In genomic region chr2:231672617-231673347, GRCh38 we compare ENCODE assay signal across 1 cellular context.
TF ChIP-seq lines count a peak whose summit lies in the region.

No MANE protein-coding gene starts in this region.

TF ChIP-seq in HepG2, 621 proteins besides CTCF, POLR2A, EP300 and RAD21 (continues in another document):
- TF ChIP-seq, protein P1, sequence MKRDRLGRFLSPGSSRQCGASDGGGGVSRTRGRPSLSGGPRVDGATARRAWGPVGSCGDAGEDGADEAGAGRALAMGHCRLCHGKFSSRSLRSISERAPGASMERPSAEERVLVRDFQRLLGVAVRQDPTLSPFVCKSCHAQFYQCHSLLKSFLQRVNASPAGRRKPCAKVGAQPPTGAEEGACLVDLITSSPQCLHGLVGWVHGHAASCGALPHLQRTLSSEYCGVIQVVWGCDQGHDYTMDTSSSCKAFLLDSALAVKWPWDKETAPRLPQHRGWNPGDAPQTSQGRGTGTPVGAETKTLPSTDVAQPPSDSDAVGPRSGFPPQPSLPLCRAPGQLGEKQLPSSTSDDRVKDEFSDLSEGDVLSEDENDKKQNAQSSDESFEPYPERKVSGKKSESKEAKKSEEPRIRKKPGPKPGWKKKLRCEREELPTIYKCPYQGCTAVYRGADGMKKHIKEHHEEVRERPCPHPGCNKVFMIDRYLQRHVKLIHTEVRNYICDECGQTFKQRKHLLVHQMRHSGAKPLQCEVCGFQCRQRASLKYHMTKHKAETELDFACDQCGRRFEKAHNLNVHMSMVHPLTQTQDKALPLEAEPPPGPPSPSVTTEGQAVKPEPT (CRISPR knock-in tag; IDR thresholded peaks at IDR 0.05; ENCODE audit: low read depth), result no peak
- TF ChIP-seq DMAP1 (CRISPR knock-in tag; IDR thresholded peaks at IDR 0.05) (no peak), DNMT3B (CRISPR knock-in tag; conservative IDR thresholded peaks at IDR 0.05) (no peak), PAX8 (CRISPR knock-in tag; IDR thresholded peaks at IDR 0.05; ENCODE audit: borderline replicate concordance) (no peak), NR1H2 (CRISPR knock-in tag; IDR thresholded peaks at IDR 0.05; ENCODE audit: borderline replicate concordance, low read depth) (no peak), HMGXB4 (CRISPR knock-in tag; IDR thresholded peaks at IDR 0.05; ENCODE audit: borderline replicate concordance in 1 of 2, low read depth in 1 of 2) (peak; percentile 81 to 83), LCORL (IDR thresholded peaks at IDR 0.05) (no peak), LCORL (CRISPR knock-in tag; IDR thresholded peaks at IDR 0.05) (no peak; the same call in 1 of the 2 replicates), ONECUT2 (CRISPR knock-in tag; IDR thresholded peaks at IDR 0.05) (no peak), ZNF24 (IDR thresholded peaks at IDR 0.05) (no peak), REL (CRISPR knock-in tag; conservative IDR thresholded peaks at IDR 0.05) (no peak), GATAD2A (CRISPR knock-in tag; IDR thresholded peaks at IDR 0.05) (peak; percentile 16; the same call in 1 of the 2 replicates), IRF9 (CRISPR knock-in tag; IDR thresholded peaks at IDR 0.05; ENCODE audit: borderline replicate concordance) (no peak), SMARCE1 (IDR thresholded peaks at IDR 0.05; ENCODE audit: borderline replicate concordance) (no peak), HNRNPK (IDR thresholded peaks at IDR 0.05; ENCODE audit: low read depth, low read length, poor library complexity, severe bottlenecking) (no peak), ZNF605 (CRISPR knock-in tag; IDR thresholded peaks at IDR 0.05) (peak; percentile 59), ZFX (CRISPR knock-in tag; IDR thresholded peaks at IDR 0.05; ENCODE audit: low read depth) (peak; percentile 87), SMC3 (IDR thresholded peaks at IDR 0.05; ENCODE audit: low read length) (no peak), FOXC1 (CRISPR knock-in tag; IDR thresholded peaks at IDR 0.05; ENCODE audit: borderline replicate concordance) (no peak), TARDBP (CRISPR knock-in tag; IDR thresholded peaks at IDR 0.05) (no peak; the same call in 1 of the 2 replicates), THYN1 (CRISPR knock-in tag; IDR thresholded peaks at IDR 0.05; ENCODE audit: borderline replicate concordance, low read depth) (no peak), CAMTA2 (CRISPR knock-in tag; IDR thresholded peaks at IDR 0.05; ENCODE audit: borderline replicate concordance) (no peak), ZNF746 (CRISPR knock-in tag; IDR thresholded peaks at IDR 0.05) (0 out of 2 replicates have a peak, but pooled peaks have one; percentile 40), IRF1 (CRISPR knock-in tag; IDR thresholded peaks at IDR 0.05; ENCODE audit: low read depth) (no peak), HIVEP1 (CRISPR knock-in tag; IDR thresholded peaks at IDR 0.05) (0 out of 2 replicates have a peak, but pooled peaks have one; percentile 21), NFYC (CRISPR knock-in tag; IDR thresholded peaks at IDR 0.05) (peak; percentile 19; the same call in 1 of the 2 replicates), NFYB (CRISPR knock-in tag; IDR thresholded peaks at IDR 0.05) (peak; percentile 7; the same call in 1 of the 2 replicates), BRD4 (CRISPR knock-in tag; IDR thresholded peaks at IDR 0.05) (no peak), ZNF773 (CRISPR knock-in tag; IDR thresholded peaks at IDR 0.05; ENCODE audit: borderline replicate concordance) (no peak), ZFP36L1 (CRISPR knock-in tag; IDR thresholded peaks at IDR 0.05) (no peak), AHDC1 (CRISPR knock-in tag; IDR thresholded peaks at IDR 0.05; ENCODE audit: borderline replicate concordance) (no peak), HNRNPH1 (optimal IDR thresholded peaks at IDR 0.05; ENCODE audit: low read depth, low read length) (no peak), ETV5 (CRISPR knock-in tag; IDR thresholded peaks at IDR 0.05; ENCODE audit: borderline replicate concordance) (0 out of 2 replicates have a peak, but pooled peaks have one; percentile 6), ZFP41 (CRISPR knock-in tag; IDR thresholded peaks at IDR 0.05; ENCODE audit: borderline replicate concordance) (0 out of 2 replicates have a peak, but pooled peaks have one; percentile 42), SP1 (IDR thresholded peaks at IDR 0.05) (no peak), SP1 (CRISPR knock-in tag; IDR thresholded peaks at IDR 0.05) (peak; percentile 42; the same call in 1 of the 2 replicates), POLR2G (IDR thresholded peaks at IDR 0.05; ENCODE audit: low read depth, low read length) (peak; percentile 58), ZNF530 (CRISPR knock-in tag; IDR thresholded peaks at IDR 0.05; ENCODE audit: low read depth) (no peak), AKAP8 (CRISPR knock-in tag; IDR thresholded peaks at IDR 0.05) (no peak), RARG (CRISPR knock-in tag; IDR thresholded peaks at IDR 0.05; ENCODE audit: low read depth) (no peak), ZNF768 (CRISPR knock-in tag; IDR thresholded peaks at IDR 0.05) (peak; percentile 31; the same call in 1 of the 2 replicates), ATAD3A (CRISPR knock-in tag; IDR thresholded peaks at IDR 0.05) (no peak), SALL1 (CRISPR knock-in tag; IDR thresholded peaks at IDR 0.05) (peak; percentile 49; the same call in 1 of the 2 replicates), TEAD3 (CRISPR knock-in tag; optimal IDR thresholded peaks at IDR 0.05; ENCODE audit: borderline replicate concordance) (peak; percentile 32), ZNF121 (CRISPR knock-in tag; IDR thresholded peaks at IDR 0.05) (peak; percentile 45; the same call in 1 of the 2 replicates)
- TF ChIP-seq, protein P2, sequence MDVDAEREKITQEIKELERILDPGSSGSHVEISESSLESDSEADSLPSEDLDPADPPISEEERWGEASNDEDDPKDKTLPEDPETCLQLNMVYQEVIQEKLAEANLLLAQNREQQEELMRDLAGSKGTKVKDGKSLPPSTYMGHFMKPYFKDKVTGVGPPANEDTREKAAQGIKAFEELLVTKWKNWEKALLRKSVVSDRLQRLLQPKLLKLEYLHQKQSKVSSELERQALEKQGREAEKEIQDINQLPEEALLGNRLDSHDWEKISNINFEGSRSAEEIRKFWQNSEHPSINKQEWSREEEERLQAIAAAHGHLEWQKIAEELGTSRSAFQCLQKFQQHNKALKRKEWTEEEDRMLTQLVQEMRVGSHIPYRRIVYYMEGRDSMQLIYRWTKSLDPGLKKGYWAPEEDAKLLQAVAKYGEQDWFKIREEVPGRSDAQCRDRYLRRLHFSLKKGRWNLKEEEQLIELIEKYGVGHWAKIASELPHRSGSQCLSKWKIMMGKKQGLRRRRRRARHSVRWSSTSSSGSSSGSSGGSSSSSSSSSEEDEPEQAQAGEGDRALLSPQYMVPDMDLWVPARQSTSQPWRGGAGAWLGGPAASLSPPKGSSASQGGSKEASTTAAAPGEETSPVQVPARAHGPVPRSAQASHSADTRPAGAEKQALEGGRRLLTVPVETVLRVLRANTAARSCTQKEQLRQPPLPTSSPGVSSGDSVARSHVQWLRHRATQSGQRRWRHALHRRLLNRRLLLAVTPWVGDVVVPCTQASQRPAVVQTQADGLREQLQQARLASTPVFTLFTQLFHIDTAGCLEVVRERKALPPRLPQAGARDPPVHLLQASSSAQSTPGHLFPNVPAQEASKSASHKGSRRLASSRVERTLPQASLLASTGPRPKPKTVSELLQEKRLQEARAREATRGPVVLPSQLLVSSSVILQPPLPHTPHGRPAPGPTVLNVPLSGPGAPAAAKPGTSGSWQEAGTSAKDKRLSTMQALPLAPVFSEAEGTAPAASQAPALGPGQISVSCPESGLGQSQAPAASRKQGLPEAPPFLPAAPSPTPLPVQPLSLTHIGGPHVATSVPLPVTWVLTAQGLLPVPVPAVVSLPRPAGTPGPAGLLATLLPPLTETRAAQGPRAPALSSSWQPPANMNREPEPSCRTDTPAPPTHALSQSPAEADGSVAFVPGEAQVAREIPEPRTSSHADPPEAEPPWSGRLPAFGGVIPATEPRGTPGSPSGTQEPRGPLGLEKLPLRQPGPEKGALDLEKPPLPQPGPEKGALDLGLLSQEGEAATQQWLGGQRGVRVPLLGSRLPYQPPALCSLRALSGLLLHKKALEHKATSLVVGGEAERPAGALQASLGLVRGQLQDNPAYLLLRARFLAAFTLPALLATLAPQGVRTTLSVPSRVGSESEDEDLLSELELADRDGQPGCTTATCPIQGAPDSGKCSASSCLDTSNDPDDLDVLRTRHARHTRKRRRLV (CRISPR knock-in tag; IDR thresholded peaks at IDR 0.05), result no peak
- TF ChIP-seq, protein P3, sequence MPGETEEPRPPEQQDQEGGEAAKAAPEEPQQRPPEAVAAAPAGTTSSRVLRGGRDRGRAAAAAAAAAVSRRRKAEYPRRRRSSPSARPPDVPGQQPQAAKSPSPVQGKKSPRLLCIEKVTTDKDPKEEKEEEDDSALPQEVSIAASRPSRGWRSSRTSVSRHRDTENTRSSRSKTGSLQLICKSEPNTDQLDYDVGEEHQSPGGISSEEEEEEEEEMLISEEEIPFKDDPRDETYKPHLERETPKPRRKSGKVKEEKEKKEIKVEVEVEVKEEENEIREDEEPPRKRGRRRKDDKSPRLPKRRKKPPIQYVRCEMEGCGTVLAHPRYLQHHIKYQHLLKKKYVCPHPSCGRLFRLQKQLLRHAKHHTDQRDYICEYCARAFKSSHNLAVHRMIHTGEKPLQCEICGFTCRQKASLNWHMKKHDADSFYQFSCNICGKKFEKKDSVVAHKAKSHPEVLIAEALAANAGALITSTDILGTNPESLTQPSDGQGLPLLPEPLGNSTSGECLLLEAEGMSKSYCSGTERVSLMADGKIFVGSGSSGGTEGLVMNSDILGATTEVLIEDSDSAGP (CRISPR knock-in tag; IDR thresholded peaks at IDR 0.05; ENCODE audit: borderline replicate concordance), result peak; percentile 71; the same call in 1 of the 2 replicates
- TF ChIP-seq, protein P4, sequence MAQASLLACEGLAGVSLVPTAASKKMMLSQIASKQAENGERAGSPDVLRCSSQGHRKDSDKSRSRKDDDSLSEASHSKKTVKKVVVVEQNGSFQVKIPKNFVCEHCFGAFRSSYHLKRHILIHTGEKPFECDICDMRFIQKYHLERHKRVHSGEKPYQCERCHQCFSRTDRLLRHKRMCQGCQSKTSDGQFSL (CRISPR knock-in tag; IDR thresholded peaks at IDR 0.05), result 0 out of 2 replicates have a peak, but pooled peaks have one; percentile 6
